In genomic region chr6:2999621-3000455, GRCh38 we compare ENCODE assay signal across 8 cellular contexts. TPM values are rescaled to one million over a fixed set of nuclear protein-coding genes. Genes with fewer than 3 reads are reported as not detected.
A peak's percentile ranks its signal among the peaks of the same experiment; 100 is the strongest.
DNase-seq lines count a peak whose midpoint lies in the region; ATAC-seq and TF ChIP-seq lines count a peak whose summit lies in the region.

A gene with protein sequence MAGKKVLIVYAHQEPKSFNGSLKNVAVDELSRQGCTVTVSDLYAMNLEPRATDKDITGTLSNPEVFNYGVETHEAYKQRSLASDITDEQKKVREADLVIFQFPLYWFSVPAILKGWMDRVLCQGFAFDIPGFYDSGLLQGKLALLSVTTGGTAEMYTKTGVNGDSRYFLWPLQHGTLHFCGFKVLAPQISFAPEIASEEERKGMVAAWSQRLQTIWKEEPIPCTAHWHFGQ (plus strand): TSS chr6:2999894. CDS start chr6:3006553, 6,659 bp downstream.

- H3K27ac ChIP-seq in RWPE1 = peak within 1 kb of the TSS; percentile 75

- CTCF ChIA-PET in RWPE1 (lab: Yijun Ruan, JAX) = interaction anchor here (0.6 to 1.0 kb wide), 4 partner anchors 59 to 252 kb away, joined by 3 read pairs; partner anchors contain the start of gene WRNIP1

- H3K27me3 Mint-ChIP-seq in activated T-helper 2 cell treated with anti-CD3 and anti-CD28 coated beads, Interferon-gamma antibody, Interleukin-2, Interleukin-4, amounts not matched to agents 10 μg/mL and 5 μg/mL and 100 μg/mL, durations not matched to agents 14 hours and 24 hours and 36 hours (ENCODE audit: low read depth) = no peaks in the 10 kb centered on the region
- H3K27me3 Mint-ChIP-seq in natural killer cell treated with Interleukin-12 subunit alpha and Interleukin-12 subunit beta and Interleukin-15 and Interleukin-18, amount 100 ng/mL, for 72 hours = peaks cover 0 to 2% of the 10 kb centered on the region in 2 donors

- H3K4me3 Mint-ChIP-seq in activated T-helper 2 cell treated with anti-CD3 and anti-CD28 coated beads, Interferon-gamma antibody, Interleukin-2, Interleukin-4, amounts not matched to agents 10 μg/mL and 5 μg/mL and 100 μg/mL, durations not matched to agents 14 hours and 24 hours and 36 hours (ENCODE audit: low read depth) = peak within 1 kb of the TSS; percentile 90
- peak within 1 kb of the TSS; percentile 87 for H3K4me3 Mint-ChIP-seq in natural killer cell treated with Interleukin-12 subunit alpha and Interleukin-12 subunit beta and Interleukin-15 and Interleukin-18, amount 100 ng/mL, for 72 hours

- DNase-seq in DMS53 treated with DMSO at 0.1 percent for 48 hours (lab: John Stamatoyannopoulos, UW; ENCODE audit: unreplicated experiment) = peak; percentile 76
- DNase-seq in Jurkat, Clone E6-1 (ENCODE audit: low read depth, low spot score) = peak; percentile 53
- DNase-seq in RWPE1 (ENCODE audit: low spot score) = peak; percentile 97
- DNase-seq in activated T-helper 2 cell treated with anti-CD3 and anti-CD28 coated beads, Interferon-gamma antibody, Interleukin-2, Interleukin-4, amounts not matched to agents 10 μg/mL and 5 μg/mL and 100 μg/mL, durations not matched to agents 14 hours and 24 hours and 36 hours (ENCODE audit: low spot score) = peak; percentile 86
- peak; percentile 71 for DNase-seq in fibroblast of peridontal ligament (ENCODE audit: extremely low read depth)
- DNase-seq in natural killer cell treated with Interleukin-12 subunit alpha and Interleukin-12 subunit beta and Interleukin-15 and Interleukin-18, amount 100 ng/mL, for 72 hours (ENCODE audit: low spot score) = peak; percentile 93
- DNase-seq in stimulated activated naive CD4-positive, alpha-beta T cell treated with Interleukin-2 at 50 U/mL for 16 hours (lab: John Stamatoyannopoulos, UW) = peak; percentile 90

- no peaks in the 10 kb centered on the region for H3K9me3 Mint-ChIP-seq in activated T-helper 2 cell treated with anti-CD3 and anti-CD28 coated beads, Interferon-gamma antibody, Interleukin-2, Interleukin-4, amounts not matched to agents 10 μg/mL and 5 μg/mL and 100 μg/mL, durations not matched to agents 14 hours and 24 hours and 36 hours
- no peaks in the 10 kb centered on the region for H3K9me3 Mint-ChIP-seq in natural killer cell treated with Interleukin-12 subunit alpha and Interleukin-12 subunit beta and Interleukin-15 and Interleukin-18, amount 100 ng/mL, for 72 hours

- peak; percentile 57 for ATAC-seq in GM21576 (IDR thresholded peaks at IDR 0.05; ENCODE audit: unreplicated experiment)
- peak; percentile 95 to 96 for ATAC-seq in natural killer cell treated with Interleukin-12 subunit alpha and Interleukin-12 subunit beta and Interleukin-15 and Interleukin-18, amount 100 ng/mL, for 72 hours

- peak within 1 kb of the TSS; percentile 91 for H3K27ac Mint-ChIP-seq in activated T-helper 2 cell treated with anti-CD3 and anti-CD28 coated beads, Interferon-gamma antibody, Interleukin-2, Interleukin-4, amounts not matched to agents 10 μg/mL and 5 μg/mL and 100 μg/mL, durations not matched to agents 14 hours and 24 hours and 36 hours
- H3K27ac Mint-ChIP-seq in natural killer cell treated with Interleukin-12 subunit alpha and Interleukin-12 subunit beta and Interleukin-15 and Interleukin-18, amount 100 ng/mL, for 72 hours = peak within 1 kb of the TSS; percentile 50 to 88

- peak within 1 kb of the TSS; percentile 86 for H3K4me3 ChIP-seq in Jurkat, Clone E6-1 (ENCODE audit: low read length)

- intact Hi-C loops in activated T-helper 2 cell treated with anti-CD3 and anti-CD28 coated beads, Interferon-gamma antibody, Interleukin-2, Interleukin-4, amounts not matched to agents 10 μg/mL and 5 μg/mL and 100 μg/mL, durations not matched to agents 14 hours and 24 hours and 36 hours (cut with micrococcal nuclease) = loop anchor here (1.0 to 2.0 kb wide), 6 partner anchors 11 to 259 kb away; partner anchors contain the start of genes BPHL and PSMG4

- H3K4me1 Mint-ChIP-seq in activated T-helper 2 cell treated with anti-CD3 and anti-CD28 coated beads, Interferon-gamma antibody, Interleukin-2, Interleukin-4, amounts not matched to agents 10 μg/mL and 5 μg/mL and 100 μg/mL, durations not matched to agents 14 hours and 24 hours and 36 hours (ENCODE audit: low read depth) = peaks cover 24% of the 10 kb centered on the region
- H3K4me1 Mint-ChIP-seq in natural killer cell treated with Interleukin-12 subunit alpha and Interleukin-12 subunit beta and Interleukin-15 and Interleukin-18, amount 100 ng/mL, for 72 hours (ENCODE audit: low read depth in 2 of 2) = peaks cover 26 to 33% of the 10 kb centered on the region in 2 donors

- H3K36me3 Mint-ChIP-seq in activated T-helper 2 cell treated with anti-CD3 and anti-CD28 coated beads, Interferon-gamma antibody, Interleukin-2, Interleukin-4, amounts not matched to agents 10 μg/mL and 5 μg/mL and 100 μg/mL, durations not matched to agents 14 hours and 24 hours and 36 hours (ENCODE audit: low read depth) = peaks cover 18% of the 10 kb centered on the region
- H3K36me3 Mint-ChIP-seq in natural killer cell treated with Interleukin-12 subunit alpha and Interleukin-12 subunit beta and Interleukin-15 and Interleukin-18, amount 100 ng/mL, for 72 hours = no peaks in the 10 kb centered on the region

- no peak for TF ChIP-seq CTCF in RWPE1 (conservative IDR thresholded peaks at IDR 0.05; ENCODE audit: low read depth)

- POLR2A ChIA-PET in RWPE1 (lab: Yijun Ruan, JAX; ENCODE audit: low non-redundant PET) = interaction anchor here (0.6 to 1.0 kb wide), 6 partner anchors 8 to 220 kb away, joined by 3 to 9 read pairs (median 4); no protein-coding TSS in a partner anchor

RNA-seq across cellular contexts. Expression of the gene that starts here (rescaled TPM):
- polyA plus RNA-seq in Jurkat, Clone E6-1 (2012; ENCODE audit: insufficient read depth, insufficient read length) = 81.8 TPM
- 42.5 and 45.6 TPM in 2 replicates for total RNA-seq in activated T-helper 2 cell treated with anti-CD3 and anti-CD28 coated beads, Interferon-gamma antibody, Interleukin-2, Interleukin-4, amounts not matched to agents 10 μg/mL and 5 μg/mL and 100 μg/mL, durations not matched to agents 14 hours and 24 hours and 36 hours
- total RNA-seq in natural killer cell treated with Interleukin-12 subunit alpha and Interleukin-12 subunit beta and Interleukin-15 and Interleukin-18, amount 100 ng/mL, for 72 hours = 10 to 100 TPM; 18.0 to 35.1 TPM

Comparison
In these comparisons a context has a peak if more than half of its experiments do, and no peak if none do; other contexts are left out.
1. Peak in every context shown above with its lines: DNase-seq, ATAC-seq, H3K4me3 ChIP-seq and H3K27ac ChIP-seq.